ENCODE assay signal across 12 cellular contexts in genomic region chr7:27641576-27642230, GRCh38. TPM values are rescaled to one million over a fixed set of nuclear protein-coding genes. Genes with fewer than 3 reads are reported as not detected.
A peak's percentile ranks its signal among the peaks of the same experiment; 100 is the strongest.
DNase-seq lines count a peak whose midpoint lies in the region; ATAC-seq and TF ChIP-seq lines count a peak whose summit lies in the region.
"Had no signal": no experiment of that assay in that cellular context is flagged by ENCODE, and none has a peak within 500 bp of the region (broad histone marks: within the 10 kb centered on the region; RNA-seq: fewer than 3 reads in every experiment).

No MANE protein-coding gene starts in this region.

- peaks cover 0 to 9% of the 10 kb centered on the region in 2 experiments for H3K36me3 ChIP-seq in SK-N-SH (replicated peaks in 1 of 2; ENCODE audit: control insufficient read depth in 1 of 2, insufficient read depth in 2 of 2, low read length in 1 of 2)

- H3K36me3 Mint-ChIP-seq in Calu3 (ENCODE audit: insufficient read depth, unreplicated experiment): peaks cover 26% of the 10 kb centered on the region

- H3K4me1 ChIP-seq in SK-N-SH (ENCODE audit: control insufficient read depth in 1 of 2, insufficient read depth in 2 of 2, low read depth in 1 of 2, low read length in 1 of 2): peaks cover 0 to 13% of the 10 kb centered on the region in 2 experiments; a peak in 2 of 4 replicates

- no peaks in the 10 kb centered on the region for H3K27me3 ChIP-seq in SK-N-SH (ENCODE audit: insufficient read depth)

- no peaks in the 10 kb centered on the region for H3K27me3 Mint-ChIP-seq in Calu3 (ENCODE audit: unreplicated experiment)

- no peak overlapping the region for H3K4me3 ChIP-seq in SK-N-SH (ENCODE audit: low read depth in 2 of 2, low read length in 1 of 2)

- TF ChIP-seq CTCF in Calu3 (IDR thresholded peaks at IDR 0.05; ENCODE audit: unreplicated experiment) (no peak), SK-N-SH (IDR thresholded peaks at IDR 0.05) (no peak)

- H3K4me1 Mint-ChIP-seq in Calu3 (ENCODE audit: low read depth, unreplicated experiment): peaks cover 64% of the 10 kb centered on the region

- peaks cover 6% of the 10 kb centered on the region; the same call in 1 of the 2 replicates for H3K79me2 ChIP-seq in SK-N-SH (ENCODE audit: insufficient read depth)

- peaks cover 11% of the 10 kb centered on the region for H3F3A ChIP-seq in SK-N-SH (replicated peaks; ENCODE audit: insufficient read depth)

- H3K27ac Mint-ChIP-seq in Calu3 (ENCODE audit: unreplicated experiment): peak overlapping the region; percentile 76

- 86% methylated on average over 4 of the region's 4 CpGs for whole genome bisulfite sequencing in SK-N-SH (ENCODE audit: low lambda C conversion rate)

- no peaks in the 10 kb centered on the region for H3K9me3 ChIP-seq in SK-N-SH

- peak overlapping the region; percentile 0; the same call in 1 of the 2 replicates for H3K4me2 ChIP-seq in SK-N-SH

- H3K9me3 Mint-ChIP-seq in Calu3 (ENCODE audit: low read depth, unreplicated experiment): no peaks in the 10 kb centered on the region

- no peak overlapping the region for H2AFZ ChIP-seq in SK-N-SH (ENCODE audit: low read depth)

- no peaks in the 10 kb centered on the region for H4K20me1 ChIP-seq in SK-N-SH (ENCODE audit: insufficient read depth)

- POLR2A ChIA-PET in SK-N-SH (lab: Yijun Ruan, JAX): no interaction called here

- no peak for TF ChIP-seq RAD21 in SK-N-SH (IDR thresholded peaks at IDR 0.05; ENCODE audit: low read length)

- TF ChIP-seq EP300 in SK-N-SH (IDR thresholded peaks at IDR 0.05; ENCODE audit: borderline replicate concordance in 1 of 2, low read depth in 1 of 2, low read length in 1 of 2): no peak

- DNase-seq in Calu3: peak; percentile 31
- DNase-seq in SK-N-SH: no peak
- DNase-seq in kidney glomerular epithelial cell (lab: John Stamatoyannopoulos, UW): peak; percentile 57
- no peak for DNase-seq in NCI-H1105 (lab: John Stamatoyannopoulos, UW)
- no peak for DNase-seq in anterior cingulate cortex (lab: John Stamatoyannopoulos, UW)
- DNase-seq: H7, islet precursor cell, NCI-H2029 treated with DMSO at 0.1 percent for 48 hours had no signal

- ATAC-seq in GM21737 (IDR thresholded peaks at IDR 0.05; ENCODE audit: unreplicated experiment) (peak; percentile 55), HG02973 (IDR thresholded peaks at IDR 0.05; ENCODE audit: unreplicated experiment) (no peak), HG03520 (IDR thresholded peaks at IDR 0.05; ENCODE audit: unreplicated experiment) (no peak)

- intact Hi-C loops in Calu3 (cut with micrococcal nuclease; ENCODE audit: unreplicated experiment): loop anchor here (2.0 to 5.0 kb wide), 4 partner anchors 21 to 276 kb away; partner anchors contain the start of genes HIBADH and TAX1BP1

- peak overlapping the region in 1 of 2 experiments; percentile 35; a peak in 3 of 4 replicates for H3K27ac ChIP-seq in SK-N-SH (ENCODE audit: low read depth in 2 of 2, low read length in 1 of 2)

- no TSS peak for BruUV-seq in Calu3 (replicated peaks; lab: Mats Ljungman, UMichigan)

- H3K9ac ChIP-seq in SK-N-SH: no peak overlapping the region

- CTCF ChIA-PET in Calu3 (lab: Charles Lee) (interaction anchor here (0.6 to 3.2 kb wide), 14 partner anchors 11 to 463 kb away, joined by 3 to 12 read pairs (median 3); partner anchors contain the start of genes HIBADH and HOXA13), SK-N-SH (lab: Yijun Ruan, JAX) (interaction anchor here (1.4 to 1.6 kb wide), 2 partner anchors 11 to 129 kb away, joined by 3 read pairs; no protein-coding TSS in a partner anchor)

- no peaks in the 10 kb centered on the region for H3K9me2 ChIP-seq in SK-N-SH

- peak overlapping the region; percentile 50 for H3K4me3 Mint-ChIP-seq in Calu3 (ENCODE audit: low read depth, unreplicated experiment)
- H3K4me3 Mint-ChIP-seq: brain had no signal

TF ChIP-seq in SK-N-SH, 30 proteins besides CTCF, POLR2A, EP300 and RAD21:
- TF ChIP-seq NRF1 (IDR thresholded peaks at IDR 0.05; ENCODE audit: low read depth, low read length) (no peak), FOXM1 (IDR thresholded peaks at IDR 0.05; ENCODE audit: low read depth) (no peak), GATA2 (CRISPR knock-in tag; IDR thresholded peaks at IDR 0.05) (no peak), SMC3 (IDR thresholded peaks at IDR 0.05; ENCODE audit: low read depth, low read length) (no peak), PBX3 (IDR thresholded peaks at IDR 0.05) (no peak), POLR2AphosphoS5 (IDR thresholded peaks at IDR 0.05; ENCODE audit: low read depth, low read length) (no peak), SIN3A (IDR thresholded peaks at IDR 0.05; ENCODE audit: borderline replicate concordance, low read depth, low read length) (no peak), MXI1 (IDR thresholded peaks at IDR 0.05; ENCODE audit: low read depth, low read length) (no peak), GABPA (IDR thresholded peaks at IDR 0.05; ENCODE audit: low read depth) (no peak), RXRA (IDR thresholded peaks at IDR 0.05; ENCODE audit: borderline replicate concordance, low read depth) (no peak), ELF1 (IDR thresholded peaks at IDR 0.05) (no peak), CHD2 (IDR thresholded peaks at IDR 0.05; ENCODE audit: low read length, partially characterized antibody) (no peak), IRF3 (IDR thresholded peaks at IDR 0.05; ENCODE audit: low read depth, low read length) (no peak), ZBTB33 (IDR thresholded peaks at IDR 0.05; ENCODE audit: borderline replicate concordance, low read depth) (no peak), TCF12 (IDR thresholded peaks at IDR 0.05) (no peak), TEAD4 (IDR thresholded peaks at IDR 0.05; ENCODE audit: borderline replicate concordance, insufficient read depth) (no peak), MEF2A (IDR thresholded peaks at IDR 0.05; ENCODE audit: borderline replicate concordance, low read depth) (no peak), NFIC (IDR thresholded peaks at IDR 0.05; ENCODE audit: borderline replicate concordance) (no peak), FOXJ3 (CRISPR knock-in tag; IDR thresholded peaks at IDR 0.05) (no peak), FOSL2 (IDR thresholded peaks at IDR 0.05; ENCODE audit: borderline replicate concordance, low read depth) (no peak)

RNA-seq across cellular contexts. Expression of gene HIBADH, which starts 21.0 kb away (rescaled TPM):
- 74.6 and 75.9 TPM in 2 replicates for total RNA-seq in Calu3 (2022)
- 71.8 and 84.6 TPM in 2 replicates for polyA plus RNA-seq in SK-N-SH (2012; rRNA removed)
- polyA plus RNA-seq in SK-N-SH (2012; cell fraction: cytosol; rRNA removed): 101 and 119 TPM in 2 replicates
- 20.9 and 36.2 TPM in 2 replicates for polyA plus RNA-seq in SK-N-SH (2012; cell fraction: nucleus; rRNA removed)

Comparison
In these comparisons a context has a peak if more than half of its experiments do, and no peak if none do; other contexts are left out.
1. DNase-seq: peak in Calu3 (single experiment) and kidney glomerular epithelial cell (single experiment); none in SK-N-SH (single experiment), NCI-H1105 (single experiment) and anterior cingulate cortex (0 of 58).